Comparison of ENCODE assay signal across 8 cellular contexts in the genomic region with DNA sequence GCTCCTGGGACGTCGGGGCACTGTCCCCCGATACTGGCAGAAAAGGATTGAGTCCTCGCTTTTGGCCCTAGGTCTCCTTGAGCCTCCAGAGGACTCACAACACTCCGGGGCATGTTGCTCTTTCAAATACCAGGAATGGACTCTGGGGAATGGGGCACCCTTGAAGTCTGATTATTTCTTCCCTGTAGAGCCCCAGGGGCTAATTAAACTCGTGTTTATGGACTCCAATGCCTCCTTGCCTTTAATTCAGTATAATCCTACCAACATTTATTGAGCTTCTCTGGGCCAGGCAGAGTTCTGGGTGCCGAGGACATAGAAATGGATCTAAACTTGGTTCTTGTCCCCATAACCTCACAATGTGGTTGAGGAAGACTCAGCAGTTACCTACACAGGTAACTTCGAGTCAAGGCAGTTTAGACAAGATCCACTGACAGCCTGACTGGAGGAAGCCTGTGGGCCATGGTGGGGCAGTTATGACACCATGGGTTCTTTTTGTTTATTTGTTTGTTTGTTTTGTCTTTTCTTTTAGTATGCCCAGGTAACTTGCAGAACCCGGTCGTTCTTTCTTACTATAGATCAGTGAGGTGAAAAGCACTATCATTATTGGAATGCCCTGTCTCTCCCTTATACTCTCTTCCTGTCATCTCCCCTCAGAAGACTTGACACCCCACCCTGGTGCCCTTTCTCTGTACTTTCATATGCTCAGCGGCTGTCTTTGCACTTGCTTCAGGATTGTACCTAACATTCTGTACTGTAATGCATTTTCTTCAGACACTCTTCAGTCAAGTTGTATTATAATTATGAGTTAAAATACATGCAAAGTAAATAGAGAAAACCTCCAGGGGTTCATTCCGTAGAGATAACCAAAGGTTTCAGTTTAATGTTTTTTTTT. TPM values are rescaled to one million over a fixed set of nuclear protein-coding genes. Genes with fewer than 3 reads are reported as not detected.
DNase-seq lines count a peak whose midpoint lies in the region; ATAC-seq and TF ChIP-seq lines count a peak whose summit lies in the region.

No MANE protein-coding gene starts in this region.

- H4K20me1 ChIP-seq in neural progenitor cell (ENCODE audit: low read depth): no peaks in the 10 kb centered on the region

- DNase-seq in NCI-H146 (lab: John Stamatoyannopoulos, UW): peak; percentile 16
- DNase-seq in NCI-H146 treated with DMSO at 0.1 percent for 48 hours (lab: John Stamatoyannopoulos, UW; ENCODE audit: unreplicated experiment): no peak
- DNase-seq in T-helper 2 cell treated with Interferon-gamma antibody and Interleukin-4, amounts not matched to agents 5 μg/mL and 100 μg/mL, for 36 hours (ENCODE audit: low spot score): no peak
- peak; percentile 45 for DNase-seq in neural progenitor cell (ENCODE audit: low spot score)
- no peak for DNase-seq in globus pallidus (ENCODE audit: low spot score)
- DNase-seq in NCI-H187 (lab: John Stamatoyannopoulos, UW): no peak

- H3K4me1 ChIP-seq in esophagus (ENCODE audit: control insufficient read depth in 2 of 2, insufficient read depth in 2 of 2, low read length in 1 of 2) (peaks cover 2 to 5% of the 10 kb centered on the region in 2 donors), neural progenitor cell (peaks cover 15% of the 10 kb centered on the region)

- peaks cover 19% of the 10 kb centered on the region for H3F3A ChIP-seq in neural progenitor cell (ENCODE audit: low read depth)

- peak overlapping the region; percentile 88 for H3K4me2 ChIP-seq in neural progenitor cell

- H3K9ac ChIP-seq in neural progenitor cell: no peak overlapping the region

- H3K79me2 ChIP-seq in neural progenitor cell (ENCODE audit: low read depth): no peaks in the 10 kb centered on the region

- H3K27ac ChIP-seq in esophagus (ENCODE audit: low read depth in 2 of 2, low read length in 1 of 2): peak overlapping the region; percentile 99 to 100
- no peak overlapping the region for H3K27ac ChIP-seq in neural progenitor cell

- H3K27ac Mint-ChIP-seq in T-helper 2 cell treated with Interferon-gamma antibody and Interleukin-4, amounts not matched to agents 5 μg/mL and 100 μg/mL, for 36 hours: peak overlapping the region; percentile 98
- H3K27ac Mint-ChIP-seq in neural progenitor cell: no peak overlapping the region

- peak overlapping the region; percentile 88 for H2AFZ ChIP-seq in neural progenitor cell (replicated peaks)

- peaks cover 4% of the 10 kb centered on the region for H3K9me3 Mint-ChIP-seq in T-helper 2 cell treated with Interferon-gamma antibody and Interleukin-4, amounts not matched to agents 5 μg/mL and 100 μg/mL, for 36 hours
- H3K9me3 Mint-ChIP-seq in neural progenitor cell: peaks cover 6% of the 10 kb centered on the region

- peaks cover 3% of the 10 kb centered on the region for H3K27me3 Mint-ChIP-seq in T-helper 2 cell treated with Interferon-gamma antibody and Interleukin-4, amounts not matched to agents 5 μg/mL and 100 μg/mL, for 36 hours (ENCODE audit: low read depth)
- H3K27me3 Mint-ChIP-seq in neural progenitor cell (ENCODE audit: insufficient read depth, low read depth): peaks cover 3% of the 10 kb centered on the region

- peaks cover 52% of the 10 kb centered on the region for H3K36me3 Mint-ChIP-seq in T-helper 2 cell treated with Interferon-gamma antibody and Interleukin-4, amounts not matched to agents 5 μg/mL and 100 μg/mL, for 36 hours (ENCODE audit: low read depth)
- H3K36me3 Mint-ChIP-seq in neural progenitor cell: no peaks in the 10 kb centered on the region

- H3K36me3 ChIP-seq in esophagus (ENCODE audit: control insufficient read depth in 2 of 2, insufficient read depth in 2 of 2, low read length in 1 of 2) (no peaks in the 10 kb centered on the region), neural progenitor cell (no peaks in the 10 kb centered on the region)

- H3K4me3 ChIP-seq in esophagus (ENCODE audit: low read depth in 1 of 2, low read length in 2 of 2) (peak overlapping the region; percentile 74 to 90), neural progenitor cell (peak overlapping the region; percentile 54)

- peak overlapping the region; percentile 94 for H3K4me3 Mint-ChIP-seq in T-helper 2 cell treated with Interferon-gamma antibody and Interleukin-4, amounts not matched to agents 5 μg/mL and 100 μg/mL, for 36 hours
- H3K4me3 Mint-ChIP-seq in neural progenitor cell: peak overlapping the region; percentile 84

- ATAC-seq in HG03520 (IDR thresholded peaks at IDR 0.05; ENCODE audit: unreplicated experiment): peak; percentile 3

- H3K27me3 ChIP-seq in esophagus (ENCODE audit: control insufficient read depth in 1 of 2, insufficient read depth in 2 of 2, low read length in 2 of 2) (no peaks in the 10 kb centered on the region), neural progenitor cell (no peaks in the 10 kb centered on the region)

- TF ChIP-seq CTCF in neural progenitor cell (IDR thresholded peaks at IDR 0.05): no peak

- WGBS in esophagus, 2 donors: 11 to 13% methylated on average over 12 of the region's 12 CpGs

- H3K9me3 ChIP-seq in esophagus (ENCODE audit: control insufficient read depth in 2 of 2, insufficient read depth in 1 of 2, low read depth in 1 of 2, low read length in 1 of 2): no peaks in the 10 kb centered on the region
- no peaks in the 10 kb centered on the region for H3K9me3 ChIP-seq in neural progenitor cell (ENCODE audit: low read depth)

- H3K4me1 Mint-ChIP-seq in T-helper 2 cell treated with Interferon-gamma antibody and Interleukin-4, amounts not matched to agents 5 μg/mL and 100 μg/mL, for 36 hours (ENCODE audit: low read depth): peaks cover 51% of the 10 kb centered on the region
- H3K4me1 Mint-ChIP-seq in neural progenitor cell: peaks cover 9% of the 10 kb centered on the region

RNA-seq across cellular contexts. Expression of gene CFLAR, which starts 3.2 kb away (rescaled TPM):
- 10 to 100 TPM; 39.6 to 58.5 TPM for polyA plus RNA-seq in esophagus
- total RNA-seq in neural progenitor cell (ENCODE audit: low replicate concordance): 10.9 and 11.4 TPM in 2 replicates

RNA-seq across cellular contexts. Expression of gene NDUFB3, which starts 47.4 kb away (rescaled TPM):
- polyA plus RNA-seq in esophagus: 100 to 1,000 TPM in 1 of 2 donors, 10 to 100 TPM in 1; 70.5 to 116 TPM
- 50.1 and 125 TPM in 2 replicates for total RNA-seq in neural progenitor cell (ENCODE audit: low replicate concordance)

RNA-seq across cellular contexts. Expression of gene HYCC2, which starts 47.7 kb away (rescaled TPM):
- polyA plus RNA-seq in esophagus: 1 to 10 TPM; 2.8 to 8.4 TPM
- total RNA-seq in neural progenitor cell (ENCODE audit: low replicate concordance): 6.8 and 9.1 TPM in 2 replicates

Comparison
In these comparisons a context has a peak if more than half of its experiments do, and no peak if none do; other contexts are left out.
1. DNase-seq: peak in NCI-H146 (single experiment) and neural progenitor cell (single experiment); none in NCI-H146 treated with DMSO at 0.1 percent for 48 hours (single experiment), T-helper 2 cell treated with Interferon-gamma antibody and Interleukin-4, amounts not matched to agents 5 μg/mL and 100 μg/mL, for 36 hours (single experiment), globus pallidus (single experiment) and NCI-H187 (0 of 2).